ENCODE assay signal across 1 cellular context in the genomic region with DNA sequence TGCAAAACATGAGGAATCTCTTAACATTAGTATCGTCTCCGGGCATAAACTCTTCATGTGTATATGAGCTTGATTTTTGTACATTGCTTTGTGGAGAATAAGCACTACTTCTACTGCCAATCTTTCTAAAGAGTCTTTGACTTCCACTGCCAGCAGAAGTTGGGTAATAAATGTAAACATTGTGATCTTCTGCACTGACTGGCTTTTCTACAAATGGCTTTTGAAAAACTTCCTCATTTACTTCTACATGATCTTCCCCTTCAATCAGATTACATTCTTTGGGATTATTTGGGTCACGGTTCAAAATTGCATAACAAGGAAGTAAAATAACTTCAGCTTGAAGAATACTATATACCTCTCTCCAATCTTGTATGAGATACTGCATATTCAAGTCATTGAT.
TF ChIP-seq lines count a peak whose summit lies in the region.

No MANE protein-coding gene starts in this region.

TF ChIP-seq in K562, 482 proteins besides CTCF, POLR2A, EP300 and RAD21 (continued from another document):
- TF ChIP-seq, protein P1, sequence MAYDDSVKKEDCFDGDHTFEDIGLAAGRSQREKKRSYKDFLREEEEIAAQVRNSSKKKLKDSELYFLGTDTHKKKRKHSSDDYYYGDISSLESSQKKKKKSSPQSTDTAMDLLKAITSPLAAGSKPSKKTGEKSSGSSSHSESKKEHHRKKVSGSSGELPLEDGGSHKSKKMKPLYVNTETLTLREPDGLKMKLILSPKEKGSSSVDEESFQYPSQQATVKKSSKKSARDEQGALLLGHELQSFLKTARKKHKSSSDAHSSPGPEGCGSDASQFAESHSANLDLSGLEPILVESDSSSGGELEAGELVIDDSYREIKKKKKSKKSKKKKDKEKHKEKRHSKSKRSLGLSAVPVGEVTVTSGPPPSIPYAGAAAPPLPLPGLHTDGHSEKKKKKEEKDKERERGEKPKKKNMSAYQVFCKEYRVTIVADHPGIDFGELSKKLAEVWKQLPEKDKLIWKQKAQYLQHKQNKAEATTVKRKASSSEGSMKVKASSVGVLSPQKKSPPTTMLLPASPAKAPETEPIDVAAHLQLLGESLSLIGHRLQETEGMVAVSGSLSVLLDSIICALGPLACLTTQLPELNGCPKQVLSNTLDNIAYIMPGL (CRISPR knock-in tag; IDR thresholded peaks at IDR 0.05) = no peak
- TF ChIP-seq FOXA3 (CRISPR knock-in tag; conservative IDR thresholded peaks at IDR 0.05 in 1 of 2, IDR thresholded peaks at IDR 0.05 in 1 of 2) = 0 out of 4 replicates have a peak, but pooled peaks of 1 of the 2 experiments have one; percentile 10
